In the genomic region with DNA sequence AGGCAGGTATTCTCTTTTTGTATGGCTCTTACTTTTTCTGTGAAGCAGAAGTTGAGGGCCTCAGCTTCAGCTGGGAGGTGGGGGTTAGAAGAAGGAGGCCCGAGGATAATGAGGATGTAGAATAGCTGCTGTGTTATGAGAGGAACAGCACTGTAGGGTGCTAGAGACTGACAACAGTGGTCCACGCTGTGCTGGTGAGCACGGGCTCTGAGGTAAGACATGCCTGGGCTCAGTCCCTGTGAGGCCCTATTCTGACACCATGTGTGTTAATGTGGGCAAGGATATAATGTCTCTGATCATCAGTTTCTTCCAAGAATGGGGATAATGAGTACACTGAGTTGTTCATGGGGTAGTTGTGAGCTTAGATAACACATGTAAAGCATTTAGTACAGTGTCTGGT, we compare ENCODE assay signal across 32 cellular contexts. TPM values are rescaled to one million over a fixed set of nuclear protein-coding genes. Genes with fewer than 3 reads are reported as not detected.
"Had no signal": no experiment of that assay in that cellular context is flagged by ENCODE, and none has a peak within 500 bp of the region (broad histone marks: within the 10 kb centered on the region; RNA-seq: fewer than 3 reads in every experiment).

No MANE protein-coding gene starts in this region.

- H3K27me3 ChIP-seq: colonic mucosa, dorsolateral prefrontal cortex, esophagus muscularis mucosa, esophagus squamous epithelium, foreskin keratinocyte, gastrocnemius medialis, gastroesophageal sphincter, heart left ventricle had no signal

- H3K4me3 ChIP-seq: colonic mucosa, dorsolateral prefrontal cortex, esophagus muscularis mucosa, esophagus squamous epithelium, gastrocnemius medialis, gastroesophageal sphincter, heart left ventricle had no signal

- H3K9me3 ChIP-seq: colonic mucosa, esophagus muscularis mucosa, esophagus squamous epithelium, gastrocnemius medialis, gastroesophageal sphincter had no signal

- DNase-seq: colonic mucosa; cortex of kidney; dermis blood vessel endothelial cell; dorsolateral prefrontal cortex; effector CD4-positive, alpha-beta T cell; effector CD8-positive, alpha-beta T cell; effector memory CD4-positive, alpha-beta T cell; effector memory CD8-positive, alpha-beta T cell; endodermal cell; erythroblast; esophagus squamous epithelium; foreskin fibroblast; foreskin keratinocyte; foreskin melanocyte; gastrocnemius medialis; glutamatergic neuron; head of caudate nucleus; heart left ventricle had no signal

- H3K27ac Mint-ChIP-seq: dendritic cell treated with granulocyte-macrophage colony-stimulating factor and Interleukin-4, amounts not matched to agents 40 ng/mL and 50 ng/mL, for 4 days; effector memory CD8-positive, alpha-beta T cell; endodermal cell had no signal

- H3K36me3 ChIP-seq: colonic mucosa, esophagus muscularis mucosa, esophagus squamous epithelium, gastrocnemius medialis, gastroesophageal sphincter, heart left ventricle had no signal

- H3K4me1 ChIP-seq: colonic mucosa, esophagus muscularis mucosa, esophagus squamous epithelium, foreskin keratinocyte, gastrocnemius medialis, gastroesophageal sphincter, heart left ventricle had no signal

- FAIRE-seq: colon, endometrium, endothelial cell of umbilical vein, frontal cortex had no signal

- H3K27me3 Mint-ChIP-seq: dendritic cell treated with granulocyte-macrophage colony-stimulating factor and Interleukin-4, amounts not matched to agents 40 ng/mL and 50 ng/mL, for 4 days had no signal

- H3K4me1 Mint-ChIP-seq: endodermal cell had no signal

- ATAC-seq: effector memory CD8-positive, alpha-beta T cell; esophagus mucosa; foreskin keratinocyte; gastrocnemius medialis; gastroesophageal sphincter; heart left ventricle had no signal

- H3K9me3 Mint-ChIP-seq: dendritic cell treated with granulocyte-macrophage colony-stimulating factor and Interleukin-4, amounts not matched to agents 40 ng/mL and 50 ng/mL, for 4 days; effector memory CD8-positive, alpha-beta T cell had no signal

- H3K27ac ChIP-seq: colonic mucosa, dorsolateral prefrontal cortex, epithelial cell of prostate, esophagus muscularis mucosa, esophagus squamous epithelium, foreskin keratinocyte, gastrocnemius medialis, gastroesophageal sphincter, heart left ventricle had no signal

- H3K4me3 Mint-ChIP-seq: dendritic cell treated with granulocyte-macrophage colony-stimulating factor and Interleukin-4, amounts not matched to agents 40 ng/mL and 50 ng/mL, for 4 days; effector memory CD8-positive, alpha-beta T cell; endodermal cell had no signal

RNA-seq across cellular contexts. Expression of a gene that starts 55.3 kb away (rescaled TPM):
- total RNA-seq: dermis blood vessel endothelial cell, dermis microvascular lymphatic vessel endothelial cell, endothelial cell of umbilical vein, epithelial cell of proximal tubule, fibroblast of villous mesenchyme, foreskin keratinocyte, glomerular endothelial cell had no signal
- polyA plus RNA-seq: fibroblast of lung, foreskin keratinocyte had no signal
